In genomic region chr11:103794262-103794661, GRCh38 we compare ENCODE assay signal across 23 cellular contexts.
DNase-seq lines count a peak whose midpoint lies in the region; ATAC-seq and TF ChIP-seq lines count a peak whose summit lies in the region.
"Had no signal": no experiment of that assay in that cellular context is flagged by ENCODE, and none has a peak within 500 bp of the region (broad histone marks: within the 10 kb centered on the region; RNA-seq: fewer than 3 reads in every experiment).

No MANE protein-coding gene starts in this region.

- no peaks in the 10 kb centered on the region for H3K4me1 ChIP-seq in left ventricle myocardium inferior
- H3K4me1 ChIP-seq: gastrocnemius medialis had no signal

- no peak overlapping the region for H3K4me3 ChIP-seq in choroid plexus epithelial cell (ENCODE audit: low read depth, low read length)
- no peak overlapping the region for H3K4me3 ChIP-seq in left ventricle myocardium inferior
- H3K4me3 ChIP-seq: dorsolateral prefrontal cortex, gastrocnemius medialis, lung, SK-N-MC had no signal

- ATAC-seq in Right ventricle myocardium inferior (peak; percentile 81), GM19023 (IDR thresholded peaks at IDR 0.05; ENCODE audit: unreplicated experiment) (no peak)

- H3K27me3 ChIP-seq in left ventricle myocardium inferior (ENCODE audit: low read depth) = no peaks in the 10 kb centered on the region
- H3K27me3 ChIP-seq: dorsolateral prefrontal cortex, gastrocnemius medialis had no signal

- TF ChIP-seq CTCF in choroid plexus epithelial cell (conservative IDR thresholded peaks at IDR 0.05; ENCODE audit: low read depth, low read length) = no peak
- TF ChIP-seq CTCF in left ventricle myocardium inferior (IDR thresholded peaks at IDR 0.05; ENCODE audit: borderline replicate concordance) = no peak

- peaks cover 25% of the 10 kb centered on the region for H3K9me3 ChIP-seq in left ventricle myocardium inferior (replicated peaks)
- H3K9me3 ChIP-seq: gastrocnemius medialis had no signal

- intact Hi-C loops in Right ventricle myocardium inferior (cut with DNase I) (no loop called here), cardiac septum (cut with DNase I) (no loop called here), left ventricle myocardium inferior (cut with micrococcal nuclease) (no loop called here)

- no peaks in the 10 kb centered on the region for H3K36me3 ChIP-seq in left ventricle myocardium inferior
- H3K36me3 ChIP-seq: gastrocnemius medialis had no signal

- H3K27ac ChIP-seq in left ventricle myocardium inferior (replicated peaks) = peak overlapping the region; percentile 61
- H3K27ac ChIP-seq: 22Rv1, dorsolateral prefrontal cortex, gastrocnemius medialis, SK-N-MC, VCaP had no signal

- DNase-seq in Right ventricle myocardium inferior (ENCODE audit: missing footprints) = no peak
- DNase-seq in cardiac septum (ENCODE audit: low spot score) = no peak
- peak; percentile 79 for DNase-seq in choroid plexus epithelial cell (ENCODE audit: low read depth)
- no peak for DNase-seq in left ventricle myocardium inferior
- DNase-seq in stromal cell of bone marrow (ENCODE audit: low read depth) = peak; percentile 41
- no peak for DNase-seq in stimulated activated naive CD4-positive, alpha-beta T cell treated with Interleukin-2 at 50 U/mL for 16 hours (lab: John Stamatoyannopoulos, UW)
- DNase-seq in NCI-H526 treated with DMSO at 0.1 percent for 48 hours (lab: John Stamatoyannopoulos, UW) = no peak
- DNase-seq: activated CD4-positive, alpha-beta T cell treated with anti-CD3 and anti-CD28 coated beads, Interleukin-2, amount 50 U/mL, for 1 hour; activated naive CD4-positive, alpha-beta T cell treated with anti-CD3 and anti-CD28 coated beads for 36 hours; DMS53; dorsolateral prefrontal cortex; gastrocnemius medialis; GDM1; KBM-7; NCI-H1694; NCI-H526; RPMI8226; T-helper 2 cell had no signal

Comparison
In these comparisons a context has a peak if more than half of its experiments do, and no peak if none do; other contexts are left out.
1. DNase-seq: peak in choroid plexus epithelial cell (single experiment) and stromal cell of bone marrow (single experiment); none in Right ventricle myocardium inferior (single experiment), cardiac septum (single experiment), left ventricle myocardium inferior (single experiment), stimulated activated naive CD4-positive, alpha-beta T cell treated with Interleukin-2 at 50 U/mL for 16 hours (single experiment) and NCI-H526 treated with DMSO at 0.1 percent for 48 hours (single experiment).